ENCODE assay signal across 8 cellular contexts in genomic region chr2:165293439-165294420, GRCh38. TPM values are rescaled to one million over a fixed set of nuclear protein-coding genes. Genes with fewer than 3 reads are reported as not detected.
DNase-seq lines count a peak whose midpoint lies in the region; ATAC-seq, FAIRE-seq and TF ChIP-seq lines count a peak whose summit lies in the region.

No MANE protein-coding gene starts in this region.

- H3K4me2 ChIP-seq in endothelial cell of umbilical vein (ENCODE audit: insufficient read depth, low read length) = peak overlapping the region; percentile 4

- CTCF ChIA-PET in endothelial cell of umbilical vein (lab: Charles Lee) = interaction anchor here (0.5 to 3.2 kb wide), 15 partner anchors 11 to 596 kb away, joined by 3 to 36 read pairs (median 4); partner anchors contain the start of genes GALNT3, SCN2A and SCN3A

- H3K4me3 Mint-ChIP-seq in T-helper 17 cell (no peak overlapping the region), mesothelial cell of epicardium (peak overlapping the region; percentile 73)

- no peak overlapping the region for H2AFZ ChIP-seq in endothelial cell of umbilical vein (ENCODE audit: low read depth, low read length)

- DNase-seq in Caki2 (ENCODE audit: low read depth) = peak; percentile 84
- DNase-seq in NCI-H1930 (lab: John Stamatoyannopoulos, UW) = peak; percentile 59 to 60
- DNase-seq in T-helper 17 cell = peak in 1 of 3 donors; percentile 12
- peak; percentile 73 for DNase-seq in endothelial cell of umbilical vein (ENCODE audit: low read depth, low spot score)
- DNase-seq in mesothelial cell of epicardium (ENCODE audit: low spot score in 2 of 2, unreplicated experiment in 2 of 2) = no peak

- no peak overlapping the region for H3K9ac ChIP-seq in endothelial cell of umbilical vein (replicated peaks; ENCODE audit: extremely low read depth, insufficient read depth, low read length)

- H3K9me3 Mint-ChIP-seq in mesothelial cell of epicardium = no peaks in the 10 kb centered on the region

- no peaks in the 10 kb centered on the region for H3K79me2 ChIP-seq in endothelial cell of umbilical vein (ENCODE audit: control insufficient read depth, insufficient read depth, low read length)

- no peak overlapping the region for H3K27ac ChIP-seq in endothelial cell of umbilical vein (ENCODE audit: insufficient read depth, low read depth, low read length)
- H3K27ac ChIP-seq in urinary bladder (ENCODE audit: low read depth) = no peak overlapping the region

- peaks cover 3 to 9% of the 10 kb centered on the region in 2 experiments for H3K27me3 ChIP-seq in endothelial cell of umbilical vein (ENCODE audit: control insufficient read depth in 2 of 2, insufficient read depth in 2 of 2, low read length in 2 of 2)

- FAIRE-seq in endothelial cell of umbilical vein (lab: Jason Lieb, UNC) = peak; percentile 4

- no TSS peak for BruUV-seq in endothelial cell of umbilical vein (replicated peaks; lab: Mats Ljungman, UMichigan)

- H3K4me1 Mint-ChIP-seq in T-helper 17 cell = peaks cover 4% of the 10 kb centered on the region
- peaks cover 11% of the 10 kb centered on the region for H3K4me1 Mint-ChIP-seq in mesothelial cell of epicardium

- intact Hi-C loops in endothelial cell of umbilical vein (cut with micrococcal nuclease) = loop anchor here (1.0 kb wide), 2 partner anchors 54 to 300 kb away; partner anchors contain the start of gene SCN2A

- TF ChIP-seq CTCF in endothelial cell of umbilical vein (IDR thresholded peaks at IDR 0.05; ENCODE audit: extremely low read depth in 1 of 2, insufficient read depth in 1 of 2, low read depth in 1 of 2, low read length in 2 of 2) (peak; percentile 50 to 66), mesothelial cell of epicardium (IDR thresholded peaks at IDR 0.05; ENCODE audit: unreplicated experiment) (peak; percentile 86)

- 19% methylated on average over 6 of the region's 6 CpGs for WGBS in urinary bladder

- dilution Hi-C loops in endothelial cell of umbilical vein (cut with MboI; ENCODE audit: extremely low pct_ligation_motif_present, low sequenced_read_pairs) = no loop called here

- ATAC-seq in GM18907 (IDR thresholded peaks at IDR 0.05; ENCODE audit: unreplicated experiment) (peak; percentile 100), HG03095 (IDR thresholded peaks at IDR 0.05; ENCODE audit: unreplicated experiment) (peak; percentile 100), T-helper 17 cell (peak; percentile 100)

- POLR2A ChIA-PET in endothelial cell of umbilical vein (lab: Charles Lee) = no interaction called here

- H3K27ac Mint-ChIP-seq in T-helper 17 cell (no peak overlapping the region), mesothelial cell of epicardium (no peak overlapping the region)

- H3K27me3 Mint-ChIP-seq in T-helper 17 cell (peaks cover 8% of the 10 kb centered on the region), mesothelial cell of epicardium (ENCODE audit: low read depth) (peaks cover 2% of the 10 kb centered on the region)

- H3K36me3 ChIP-seq in endothelial cell of umbilical vein (ENCODE audit: control insufficient read depth in 2 of 2, extremely low read depth in 1 of 2, insufficient read depth in 2 of 2, low read length in 2 of 2) = no peaks in the 10 kb centered on the region
- no peaks in the 10 kb centered on the region for H3K36me3 ChIP-seq in urinary bladder (ENCODE audit: insufficient read depth)

- H3K4me3 ChIP-seq in endothelial cell of umbilical vein (replicated peaks in 1 of 3; ENCODE audit: insufficient read depth in 1 of 3, low read depth in 1 of 3, low read length in 3 of 3) (no peak overlapping the region), urinary bladder (ENCODE audit: low read depth, low read length) (peak overlapping the region; percentile 16)

- no peak for TF ChIP-seq POLR2A in endothelial cell of umbilical vein (IDR thresholded peaks at IDR 0.05; ENCODE audit: low read depth, low read length)

- no peaks in the 10 kb centered on the region for H3K9me3 ChIP-seq in T-helper 17 cell (ENCODE audit: control insufficient read depth, low read length, poor library complexity, severe bottlenecking)
- no peaks in the 10 kb centered on the region for H3K9me3 ChIP-seq in endothelial cell of umbilical vein (replicated peaks; ENCODE audit: control insufficient read depth, insufficient read depth, low read length)

- H3K9me1 ChIP-seq in endothelial cell of umbilical vein (replicated peaks; ENCODE audit: control insufficient read depth, extremely low read depth, insufficient read depth, low read length) = no peaks in the 10 kb centered on the region

- in situ Hi-C loops in Caki2 (cut with HindIII; ENCODE audit: low pct_unique_long_range_greater_than_20kb, low sequenced_read_pairs) = no loop called here

- H4K20me1 ChIP-seq in endothelial cell of umbilical vein (replicated peaks; ENCODE audit: control insufficient read depth, extremely low read depth, insufficient read depth, low read length) = no peaks in the 10 kb centered on the region

- H3K36me3 Mint-ChIP-seq in T-helper 17 cell (ENCODE audit: low read depth) = no peaks in the 10 kb centered on the region
- no peaks in the 10 kb centered on the region for H3K36me3 Mint-ChIP-seq in mesothelial cell of epicardium

- H3K4me1 ChIP-seq in endothelial cell of umbilical vein (ENCODE audit: control insufficient read depth, extremely low read depth, insufficient read depth, low read length) (no peaks in the 10 kb centered on the region), urinary bladder (ENCODE audit: insufficient read depth) (no peaks in the 10 kb centered on the region)

TF ChIP-seq in endothelial cell of umbilical vein, 7 proteins besides CTCF, POLR2A, EP300 and RAD21:
- TF ChIP-seq JUN (IDR thresholded peaks at IDR 0.05; ENCODE audit: borderline replicate concordance, insufficient read depth, insufficient read length, low read depth) = no peak
- no peak for TF ChIP-seq MAX (IDR thresholded peaks at IDR 0.05; ENCODE audit: insufficient read depth, insufficient read length)
- no peak for TF ChIP-seq EZH2 (IDR thresholded peaks at IDR 0.05; ENCODE audit: borderline replicate concordance, low read depth, low read length, severe bottlenecking)
- TF ChIP-seq GATA2 (IDR thresholded peaks at IDR 0.05; ENCODE audit: insufficient read depth, insufficient read length, low read depth, low read length) = no peak
- no peak for TF ChIP-seq MYC (IDR thresholded peaks at IDR 0.05; ENCODE audit: low read depth, low read length)
- no peak for TF ChIP-seq FOS (IDR thresholded peaks at IDR 0.05; ENCODE audit: borderline replicate concordance, insufficient read depth, low read length)
- TF ChIP-seq POLR2AphosphoS5 (IDR thresholded peaks at IDR 0.05; ENCODE audit: insufficient read depth, low read depth, low read length) = no peak

RNA-seq across cellular contexts. Expression of gene SCN2A, which starts 54.5 kb away (rescaled TPM):
- 0.14 TPM in 1 of 2 replicates, not detected in the other for total RNA-seq in Caki2 (2014; rRNA removed; shearing (Covaris generic); ENCODE audit: low replicate concordance)
- total RNA-seq in T-helper 17 cell (under 1 TPM in 1 of 2 donors, not detected in 1; 0.07 TPM), endothelial cell of umbilical vein (not detected in 2 replicates), mesothelial cell of epicardium (1.9 to 2.9 TPM (median 2.5 TPM) in 3 replicates), urinary bladder (5.3 TPM)
- polyA plus RNA-seq in endothelial cell of umbilical vein (not detected in 2 replicates), urinary bladder (0.27 TPM)
- not detected in 2 replicates for polyA plus RNA-seq in endothelial cell of umbilical vein (2011; cell fraction: cytosol; rRNA removed)
- polyA plus RNA-seq in endothelial cell of umbilical vein (2011; cell fraction: nucleus; rRNA removed) = 0.01 TPM in 1 of 2 replicates, not detected in the other
- not detected in 2 replicates for polyA plus RNA-seq in endothelial cell of umbilical vein (2012)
- not detected in 2 replicates for polyA minus RNA-seq in endothelial cell of umbilical vein
- not detected for polyA minus RNA-seq in endothelial cell of umbilical vein (2011; cell fraction: cytosol; rRNA and poly(A)+ RNA removed)
- polyA minus RNA-seq in endothelial cell of umbilical vein (2011; cell fraction: nucleus; rRNA and poly(A)+ RNA removed) = 0.05 TPM in 1 of 2 replicates, not detected in the other

Comparison
In these comparisons a context has a peak if more than half of its experiments do, and no peak if none do; other contexts are left out.
1. DNase-seq: peak in Caki2 (single experiment), NCI-H1930 (2 of 2) and endothelial cell of umbilical vein (single experiment); none in mesothelial cell of epicardium (0 of 2).
2. Peak in every context shown above with its lines, with median percentiles within 50 percentile points of each other: ATAC-seq.